22 cellular contexts compared by ENCODE assay signal in the genomic region with DNA sequence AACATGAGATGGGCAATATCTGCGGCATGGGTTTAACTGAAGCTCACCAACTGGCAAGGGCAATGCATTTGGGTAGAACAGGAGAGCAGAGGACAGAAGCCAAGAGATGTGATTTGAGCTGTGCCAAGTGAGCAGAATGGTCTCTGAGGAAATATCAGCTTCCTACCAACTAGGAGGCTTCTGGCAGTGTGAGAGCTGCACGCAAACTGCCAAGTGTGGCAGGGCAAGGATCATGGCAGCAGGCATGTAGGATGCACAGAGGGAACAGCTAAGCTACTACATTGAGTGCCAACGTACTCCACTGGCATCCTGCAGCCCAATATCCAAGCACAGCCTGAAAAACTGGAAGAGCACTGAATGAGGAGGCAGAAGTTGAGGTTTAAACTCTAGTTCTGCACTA.
"Had no signal": no experiment of that assay in that cellular context is flagged by ENCODE, and none has a peak within 500 bp of the region (broad histone marks: within the 10 kb centered on the region; RNA-seq: fewer than 3 reads in every experiment).

No MANE protein-coding gene starts in this region.

- H3K27me3 ChIP-seq: ascending aorta had no signal

- H3K4me3 ChIP-seq: ascending aorta had no signal

- H3K36me3 ChIP-seq: ascending aorta had no signal

- DNase-seq: activated CD4-positive, alpha-beta T cell treated with anti-CD3 and anti-CD28 coated beads, Interleukin-2, amount 10 ng/mL, durations not matched to agents 24 days and 14 days; activated CD4-positive, alpha-beta T cell treated with anti-CD3 and anti-CD28 coated beads, Interleukin-2, amount 50 U/mL, for 4 hours; activated CD8-positive, alpha-beta T cell treated with anti-CD3 and anti-CD28 coated beads for 36 hours; activated gamma-delta T cell; activated naive CD4-positive, alpha-beta T cell treated with Interleukin-2 at 50 U/mL for 16 hours; activated naive CD8-positive, alpha-beta T cell treated with anti-CD3 and anti-CD28 coated beads, Interleukin-2, amount 10 ng/mL, durations not matched to agents 7 days and 5 days; activated T-cell treated with anti-CD3 and anti-CD28 coated beads, Interleukin-2, amount 50 U/mL, for 1 hour; activated T-cell treated with anti-CD3 and anti-CD28 coated beads, Interleukin-2, amount 50 U/mL, for 72 hours; Karpas-422; KBM-7; NCI-H1048; NCI-H1436 treated with DMSO at 0.1 percent for 48 hours; NCI-H1694 treated with DMSO at 0.1 percent for 48 hours; NCI-H2029; NCI-H524; NCI-H69; Right ventricle myocardium superior; SW 1271; T-helper 1 cell; T1000 had no signal

- FAIRE-seq: colon had no signal
